ENCODE assay signal across 14 cellular contexts in the genomic region with DNA sequence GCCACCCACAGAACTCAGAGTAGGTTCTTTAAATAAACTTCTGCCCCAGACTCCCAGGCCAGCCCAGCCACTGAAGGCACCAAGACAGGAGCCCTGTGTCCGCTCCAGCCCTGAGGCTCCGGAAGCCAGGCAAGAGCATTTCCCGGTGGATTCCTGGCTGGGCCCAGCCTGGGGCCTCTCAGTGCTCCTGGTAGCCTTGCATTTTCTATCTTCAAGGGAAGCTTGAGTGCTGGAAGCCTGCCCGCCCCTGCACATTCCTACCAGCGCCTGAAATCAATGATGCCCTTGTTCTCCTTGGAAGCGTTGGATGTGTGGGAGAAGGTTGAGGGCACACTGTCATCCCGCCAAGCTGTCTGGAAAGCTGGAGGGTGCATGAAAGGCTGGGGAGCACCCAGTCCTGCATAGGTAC.
DNase-seq lines count a peak whose midpoint lies in the region; ATAC-seq and FAIRE-seq lines count a peak whose summit lies in the region.
"Had no signal": no experiment of that assay in that cellular context is flagged by ENCODE, and none has a peak within 500 bp of the region (broad histone marks: within the 10 kb centered on the region; RNA-seq: fewer than 3 reads in every experiment).

No MANE protein-coding gene starts in this region.

- WGBS in small intestine, 3 donors: 22 to 68% (median 40%) methylated on average over 7 of the region's 7 CpGs

- H3K4me1 ChIP-seq in small intestine (ENCODE audit: control insufficient read depth in 2 of 2, insufficient read depth in 1 of 2, low read depth in 1 of 2, low read length in 1 of 2): peaks cover 0 to 2% of the 10 kb centered on the region in 2 donors

- H3K27me3 ChIP-seq in small intestine (ENCODE audit: control insufficient read depth in 2 of 2, insufficient read depth in 2 of 2, low read length in 2 of 2): no peaks in the 10 kb centered on the region

- H3K9me3 ChIP-seq in small intestine (ENCODE audit: control insufficient read depth, low read depth): no peaks in the 10 kb centered on the region
- H3K9me3 ChIP-seq: mucosa of descending colon had no signal

- ATAC-seq in left lobe of liver (peak; percentile 5), HG03139 (IDR thresholded peaks at IDR 0.05; ENCODE audit: unreplicated experiment) (no peak), HG03097 (IDR thresholded peaks at IDR 0.05; ENCODE audit: low FRiP score, unreplicated experiment) (no peak), GM18498 (IDR thresholded peaks at IDR 0.05; ENCODE audit: unreplicated experiment) (no peak)
- ATAC-seq: mucosa of descending colon had no signal

- no peak overlapping the region for H3K4me3 ChIP-seq in small intestine (ENCODE audit: low read depth in 1 of 2, low read length in 2 of 2)
- H3K4me3 ChIP-seq: mucosa of descending colon had no signal

- no peaks in the 10 kb centered on the region for H3K36me3 ChIP-seq in small intestine (ENCODE audit: control insufficient read depth in 2 of 2, insufficient read depth in 2 of 2, low read length in 2 of 2)

- FAIRE-seq in small intestine (lab: Jason Lieb, UNC): no peak

- no peak overlapping the region for H3K27ac ChIP-seq in small intestine (ENCODE audit: low read depth in 1 of 2, low read length in 1 of 2)

- DNase-seq in HT1080 (ENCODE audit: low read depth) (peak; percentile 74), astrocyte of the hippocampus (ENCODE audit: low read depth, low spot score) (peak; percentile 85), left lobe of liver (ENCODE audit: low spot score) (peak; percentile 58), small intestine (peak; percentile 18), NCI-H510A (lab: John Stamatoyannopoulos, UW) (no peak)
- DNase-seq: activated CD4-positive, alpha-beta memory T cell treated with anti-CD3 and anti-CD28 coated beads, Interleukin-2, amount 10 ng/mL, durations not matched to agents 7 days and 5 days; CD4-positive, alpha-beta memory T cell; effector memory CD4-positive, alpha-beta T cell; mucosa of descending colon; NCI-H187; stimulated activated CD4-positive, alpha-beta T cell treated with anti-CD3 and anti-CD28 coated beads, Interleukin-12 subunit alpha, Interleukin-12 subunit beta, amount 100 ng/mL, for 4 hours had no signal
